Comparison of ENCODE assay signal across 11 cellular contexts in genomic region chr1:95384570-95384969, GRCh38.
DNase-seq lines count a peak whose midpoint lies in the region; ATAC-seq and TF ChIP-seq lines count a peak whose summit lies in the region.
"Had no signal": no experiment of that assay in that cellular context is flagged by ENCODE, and none has a peak within 500 bp of the region (broad histone marks: within the 10 kb centered on the region; RNA-seq: fewer than 3 reads in every experiment).

No MANE protein-coding gene starts in this region.

- intact Hi-C loops in Right ventricle myocardium inferior (cut with DNase I), result no loop called here

- no peak overlapping the region for H3K4me3 Mint-ChIP-seq in glutamatergic neuron (ENCODE audit: unreplicated experiment)

- H3K4me1 ChIP-seq in right atrium auricular region (no peaks in the 10 kb centered on the region), NT2/D1 (ENCODE audit: insufficient read depth, insufficient read length) (no peaks in the 10 kb centered on the region)

- H3K4me3 ChIP-seq in right atrium auricular region (no peak overlapping the region), NT2/D1 (ENCODE audit: insufficient read length, low read depth) (no peak overlapping the region)
- H3K4me3 ChIP-seq: BLaER1 treated with 17β-estradiol and CSF1 and Interleukin-3, amounts not matched to agents 10 nM and 100 nM; ovary had no signal

- TF ChIP-seq POLR2A in erythroblast (IDR thresholded peaks at IDR 0.05; ENCODE audit: low read length), result no peak

- ATAC-seq in Right ventricle myocardium inferior, result no peak
- peak; percentile 43 for ATAC-seq in stimulated activated naive CD8-positive, alpha-beta T cell treated with anti-CD3 and anti-CD28 coated beads, Interleukin-15, Interleukin-2, amounts not matched to agents 100 U/mL and 50 U/mL, for 24 hours

- no peak overlapping the region for H3K27ac Mint-ChIP-seq in glutamatergic neuron (ENCODE audit: unreplicated experiment)

- no peaks in the 10 kb centered on the region for H3K36me3 Mint-ChIP-seq in glutamatergic neuron (ENCODE audit: unreplicated experiment)

- H3K9me3 Mint-ChIP-seq in glutamatergic neuron (ENCODE audit: unreplicated experiment), result no peaks in the 10 kb centered on the region

- no peaks in the 10 kb centered on the region for H3K27me3 Mint-ChIP-seq in glutamatergic neuron (ENCODE audit: unreplicated experiment)

- peaks cover 48% of the 10 kb centered on the region for H3K4me1 Mint-ChIP-seq in glutamatergic neuron (ENCODE audit: low read depth, unreplicated experiment)

- DNase-seq in Right ventricle myocardium inferior (ENCODE audit: missing footprints) (peak; percentile 50), right atrium auricular region (ENCODE audit: low spot score) (no peak), NT2/D1 (ENCODE audit: low read depth, low spot score) (peak; percentile 54), erythroblast (lab: John Stamatoyannopoulos, UW) (peak; percentile 47 to 54), ureter (ENCODE audit: low spot score) (no peak), glutamatergic neuron (no peak)
- DNase-seq in stimulated activated naive CD8-positive, alpha-beta T cell treated with anti-CD3 and anti-CD28 coated beads, Interleukin-15, Interleukin-2, amounts not matched to agents 100 U/mL and 50 U/mL, for 24 hours, result peak; percentile 29
- DNase-seq in stimulated activated naive CD4-positive, alpha-beta T cell treated with Interleukin-2 at 50 U/mL for 16 hours (lab: John Stamatoyannopoulos, UW), result no peak
- DNase-seq: NCI-H1105, ovary had no signal

- H3K9me3 ChIP-seq in right atrium auricular region (no peaks in the 10 kb centered on the region), NT2/D1 (ENCODE audit: insufficient read depth, low read length) (no peaks in the 10 kb centered on the region)
- H3K9me3 ChIP-seq: BLaER1 treated with 17β-estradiol and CSF1 and Interleukin-3, amounts not matched to agents 10 nM and 100 nM; ovary had no signal

- no peaks in the 10 kb centered on the region for H3K36me3 ChIP-seq in right atrium auricular region
- no peaks in the 10 kb centered on the region for H3K36me3 ChIP-seq in NT2/D1 (ENCODE audit: insufficient read depth, insufficient read length, low read length)
- H3K36me3 ChIP-seq: BLaER1 treated with 17β-estradiol and CSF1 and Interleukin-3, amounts not matched to agents 10 nM and 100 nM; ovary had no signal

- no peak overlapping the region for H3K27ac ChIP-seq in right atrium auricular region
- H3K27ac ChIP-seq: BLaER1 treated with 17β-estradiol and CSF1 and Interleukin-3, amounts not matched to agents 10 nM and 100 nM; ovary had no signal

- TF ChIP-seq CTCF in right atrium auricular region (IDR thresholded peaks at IDR 0.05) (no peak), glutamatergic neuron (IDR thresholded peaks at IDR 0.05; ENCODE audit: partially characterized antibody, unreplicated experiment) (no peak)

- no peak overlapping the region for H3K9ac ChIP-seq in NT2/D1 (ENCODE audit: insufficient read length, low read depth)
- H3K9ac ChIP-seq: BLaER1 treated with 17β-estradiol and CSF1 and Interleukin-3, amounts not matched to agents 10 nM and 100 nM had no signal

- no peaks in the 10 kb centered on the region for H3K27me3 ChIP-seq in right atrium auricular region
- no peaks in the 10 kb centered on the region for H3K27me3 ChIP-seq in NT2/D1 (ENCODE audit: insufficient read depth, insufficient read length)
- H3K27me3 ChIP-seq: ovary had no signal

Comparison
In these comparisons a context has a peak if more than half of its experiments do, and no peak if none do; other contexts are left out.
1. DNase-seq: peak in Right ventricle myocardium inferior (single experiment), NT2/D1 (single experiment), erythroblast (2 of 2) and stimulated activated naive CD8-positive, alpha-beta T cell treated with anti-CD3 and anti-CD28 coated beads, Interleukin-15, Interleukin-2, amounts not matched to agents 100 U/mL and 50 U/mL, for 24 hours (single experiment); none in right atrium auricular region (single experiment), ureter (single experiment), glutamatergic neuron (single experiment) and stimulated activated naive CD4-positive, alpha-beta T cell treated with Interleukin-2 at 50 U/mL for 16 hours (single experiment).